18 cellular contexts compared by ENCODE assay signal in the genomic region with DNA sequence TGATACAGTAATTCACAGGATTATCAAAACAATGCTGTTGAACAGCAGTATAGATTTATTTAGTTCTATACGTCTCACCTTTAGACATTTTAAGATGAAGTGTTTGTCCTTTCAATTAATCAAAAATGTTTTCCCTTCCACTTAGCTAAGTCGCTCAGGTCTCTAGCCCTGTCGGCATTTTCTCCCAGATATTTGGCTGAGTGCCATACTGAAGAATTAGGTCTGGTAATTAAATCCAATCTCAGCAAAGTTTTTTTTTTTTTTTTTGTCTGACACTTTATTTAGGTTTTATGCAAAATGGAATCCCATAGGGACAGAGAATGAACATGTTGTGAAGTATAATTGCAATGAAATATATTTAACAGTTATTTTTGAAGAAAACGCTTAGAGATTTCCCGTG.
"Had no signal": no experiment of that assay in that cellular context is flagged by ENCODE, and none has a peak within 500 bp of the region (broad histone marks: within the 10 kb centered on the region; RNA-seq: fewer than 3 reads in every experiment).

No MANE protein-coding gene starts in this region.

- H3K27ac Mint-ChIP-seq: activated naive CD4-positive, alpha-beta T cell treated with anti-CD3 and anti-CD28 coated beads, Interleukin-2, amount 50 U/mL, for 72 hours; dendritic cell treated with granulocyte-macrophage colony-stimulating factor and Interleukin-4, amounts not matched to agents 40 ng/mL and 50 ng/mL, for 4 days; natural killer cell; stimulated activated naive CD8-positive, alpha-beta T cell treated with anti-CD3 and anti-CD28 coated beads, Interleukin-15, amount 100 ng/mL, for 72 hours had no signal

- H3K4me1 Mint-ChIP-seq: natural killer cell; stimulated activated naive CD8-positive, alpha-beta T cell treated with anti-CD3 and anti-CD28 coated beads, Interleukin-15, amount 100 ng/mL, for 72 hours had no signal

- H3K36me3 Mint-ChIP-seq: natural killer cell had no signal

- H3K27me3 Mint-ChIP-seq: dendritic cell treated with granulocyte-macrophage colony-stimulating factor and Interleukin-4, amounts not matched to agents 40 ng/mL and 50 ng/mL, for 4 days; stimulated activated naive CD8-positive, alpha-beta T cell treated with anti-CD3 and anti-CD28 coated beads, Interleukin-15, amount 100 ng/mL, for 72 hours had no signal

- DNase-seq: activated CD4-positive, alpha-beta T cell treated with anti-CD3 and anti-CD28 coated beads for 1 hour; activated CD8-positive, alpha-beta memory T cell treated with anti-CD3 and anti-CD28 coated beads for 24 hours; activated gamma-delta T cell; adrenal gland; effector CD8-positive, alpha-beta T cell; esophagus squamous epithelium; left cardiac atrium; mesenchymal stem cell; natural killer cell; pancreas; right lobe of liver; small intestine; stimulated activated CD4-positive, alpha-beta T cell treated with anti-CD3 and anti-CD28 coated beads, Interleukin-4, amount 100 ng/mL, for 1 hour; stimulated activated naive CD8-positive, alpha-beta T cell treated with anti-CD3 and anti-CD28 coated beads, Interleukin-15, amount 100 ng/mL, for 72 hours; upper lobe of left lung; WERI-Rb-1 had no signal

- H3K4me3 Mint-ChIP-seq: dendritic cell treated with granulocyte-macrophage colony-stimulating factor and Interleukin-4, amounts not matched to agents 40 ng/mL and 50 ng/mL, for 4 days; natural killer cell; stimulated activated naive CD8-positive, alpha-beta T cell treated with anti-CD3 and anti-CD28 coated beads, Interleukin-15, amount 100 ng/mL, for 72 hours had no signal

- H3K9me3 Mint-ChIP-seq: dendritic cell treated with granulocyte-macrophage colony-stimulating factor and Interleukin-4, amounts not matched to agents 40 ng/mL and 50 ng/mL, for 4 days; natural killer cell; stimulated activated naive CD8-positive, alpha-beta T cell treated with anti-CD3 and anti-CD28 coated beads, Interleukin-15, amount 100 ng/mL, for 72 hours had no signal
